9 cellular contexts compared by ENCODE assay signal in genomic region chr6:42104095-42104806, GRCh38. TPM values are rescaled to one million over a fixed set of nuclear protein-coding genes. Genes with fewer than 3 reads are reported as not detected.
DNase-seq lines count a peak whose midpoint lies in the region; ATAC-seq and TF ChIP-seq lines count a peak whose summit lies in the region.
"Had no signal": no experiment of that assay in that cellular context is flagged by ENCODE, and none has a peak within 500 bp of the region (broad histone marks: within the 10 kb centered on the region; RNA-seq: fewer than 3 reads in every experiment).

No MANE protein-coding gene starts in this region.

- peak; percentile 68 for ATAC-seq in GM21576 (IDR thresholded peaks at IDR 0.05; ENCODE audit: unreplicated experiment)

- H3K4me1 ChIP-seq in left ventricle myocardium inferior (peaks cover 48% of the 10 kb centered on the region), sigmoid colon (peaks cover 0 to 34% (median 19%) of the 10 kb centered on the region in 4 donors)

- peak overlapping the region; percentile 60 for H3K4me3 Mint-ChIP-seq in activated naive CD4-positive, alpha-beta T cell treated with anti-CD3 and anti-CD28 coated beads, Interleukin-2, amount 10 ng/mL, durations not matched to agents 7 days and 5 days

- intact Hi-C loops in left ventricle myocardium inferior (cut with micrococcal nuclease) (no loop called here), sigmoid colon (cut with DNase I) (no loop called here)

- H3K4me3 ChIP-seq in AG04449 (ENCODE audit: low read depth, low read length) (peak overlapping the region; percentile 33), left ventricle myocardium inferior (peak overlapping the region; percentile 67), sigmoid colon (peak overlapping the region; percentile 23 to 56 (median 44))

- H3K9me3 ChIP-seq in left ventricle myocardium inferior (replicated peaks) (no peaks in the 10 kb centered on the region), sigmoid colon (no peaks in the 10 kb centered on the region)

- TF ChIP-seq POLR2A in sigmoid colon (IDR thresholded peaks at IDR 0.05): no peak

- H3K27me3 Mint-ChIP-seq in activated naive CD4-positive, alpha-beta T cell treated with anti-CD3 and anti-CD28 coated beads, Interleukin-2, amount 10 ng/mL, durations not matched to agents 7 days and 5 days: peaks cover 54% of the 10 kb centered on the region

- peak overlapping the region; percentile 80 for H3K27ac ChIP-seq in left ventricle myocardium inferior (replicated peaks)
- peak overlapping the region in 3 of 4 donors; percentile 41 to 47 (median 43) for H3K27ac ChIP-seq in sigmoid colon
- H3K27ac ChIP-seq: C4-2B had no signal

- no peaks in the 10 kb centered on the region for H3K36me3 ChIP-seq in left ventricle myocardium inferior
- no peaks in the 10 kb centered on the region for H3K36me3 ChIP-seq in sigmoid colon

- POLR2A ChIA-PET in AG04449 (lab: Yijun Ruan, JAX): no interaction called here

- H3K27me3 ChIP-seq in left ventricle myocardium inferior (ENCODE audit: low read depth) (peaks cover 14% of the 10 kb centered on the region), sigmoid colon (peaks cover 0 to 30% (median 9%) of the 10 kb centered on the region in 3 donors)

- TF ChIP-seq CTCF in AG04449 (IDR thresholded peaks at IDR 0.05; ENCODE audit: insufficient read depth, low read length, missing control alignments) (peak; percentile 79), left ventricle myocardium inferior (IDR thresholded peaks at IDR 0.05; ENCODE audit: borderline replicate concordance) (peak; percentile 87), sigmoid colon (IDR thresholded peaks at IDR 0.05) (peak; percentile 8 to 66 (median 34))

- peaks cover 19% of the 10 kb centered on the region for H3K4me1 Mint-ChIP-seq in activated naive CD4-positive, alpha-beta T cell treated with anti-CD3 and anti-CD28 coated beads, Interleukin-2, amount 10 ng/mL, durations not matched to agents 7 days and 5 days

- H3K36me3 Mint-ChIP-seq in activated naive CD4-positive, alpha-beta T cell treated with anti-CD3 and anti-CD28 coated beads, Interleukin-2, amount 10 ng/mL, durations not matched to agents 7 days and 5 days: no peaks in the 10 kb centered on the region

- 31 to 74% methylated on average over 66 of the region's 66 CpGs for WGBS in sigmoid colon, 2 donors

- no peak for TF ChIP-seq EP300 in sigmoid colon (IDR thresholded peaks at IDR 0.05)

- DNase-seq in AG04449 (ENCODE audit: low read depth, low spot score) (no peak), RPMI8226 (peak; percentile 76), left ventricle myocardium inferior (peak; percentile 75), sigmoid colon (peak; percentile 91), GDM1 (lab: John Stamatoyannopoulos, UW) (no peak), foreskin melanocyte (no peak)
- peak; percentile 77 for DNase-seq in activated naive CD4-positive, alpha-beta T cell treated with anti-CD3 and anti-CD28 coated beads, Interleukin-2, amount 10 ng/mL, durations not matched to agents 7 days and 5 days

- no peaks in the 10 kb centered on the region for H3K9me3 Mint-ChIP-seq in activated naive CD4-positive, alpha-beta T cell treated with anti-CD3 and anti-CD28 coated beads, Interleukin-2, amount 10 ng/mL, durations not matched to agents 7 days and 5 days

- CTCF ChIA-PET in AG04449 (lab: Yijun Ruan, JAX): interaction anchor here (0.8 to 6.3 kb wide), 25 partner anchors 8 to 443 kb away, joined by 3 to 52 read pairs (median 6); no protein-coding TSS in a partner anchor
- CTCF ChIA-PET in activated naive CD4-positive, alpha-beta T cell treated with anti-CD3 and anti-CD28 coated beads, Interleukin-2, amount 10 ng/mL, durations not matched to agents 7 days and 5 days (lab: Charles Lee): interaction anchor here (0.8 to 3.0 kb wide), 42 partner anchors 9 to 501 kb away, joined by 3 to 20 read pairs (median 4); partner anchors contain the start of genes BYSL, MED20 and TAF8

- peak overlapping the region; percentile 52 for H3K27ac Mint-ChIP-seq in activated naive CD4-positive, alpha-beta T cell treated with anti-CD3 and anti-CD28 coated beads, Interleukin-2, amount 10 ng/mL, durations not matched to agents 7 days and 5 days

RNA-seq across cellular contexts. Expression of gene C6orf132, which starts 38.2 kb away (rescaled TPM):
- total RNA-seq in left ventricle myocardium inferior (1.4 TPM), sigmoid colon (1 to 10 TPM in 1 of 4 donors, under 1 TPM in 2, not detected in 1; 0.33 to 3.3 (median 0.71) TPM)
- polyA plus RNA-seq in sigmoid colon: 10 to 100 TPM; 38.5 to 91.3 (median 87.1) TPM

RNA-seq across cellular contexts. Expression of gene TAF8, which starts 53.9 kb away (rescaled TPM):
- total RNA-seq in left ventricle myocardium inferior: 28.5 TPM
- 10 to 100 TPM; 20.3 to 30.7 (median 28.4) TPM for total RNA-seq in sigmoid colon
- polyA plus RNA-seq in sigmoid colon: 10 to 100 TPM in 2 of 3 donors, 1 to 10 TPM in 1; 4.9 to 14.7 (median 12.6) TPM

Comparison
In these comparisons a context has a peak if more than half of its experiments do, and no peak if none do; other contexts are left out.
1. DNase-seq: peak in RPMI8226 (single experiment), activated naive CD4-positive, alpha-beta T cell treated with anti-CD3 and anti-CD28 coated beads, Interleukin-2, amount 10 ng/mL, durations not matched to agents 7 days and 5 days (single experiment), left ventricle myocardium inferior (single experiment) and sigmoid colon (single experiment); none in AG04449 (single experiment), GDM1 (single experiment) and foreskin melanocyte (single experiment).
2. CTCF ChIP-seq: peak in every context shown above with its lines; median percentile 87 in left ventricle myocardium inferior; 79 in AG04449; 34 in sigmoid colon.
3. Peak in every context shown above with its lines, with median percentiles within 50 percentile points of each other: H3K4me3 ChIP-seq.